ENCODE assay signal across 25 cellular contexts in the genomic region with DNA sequence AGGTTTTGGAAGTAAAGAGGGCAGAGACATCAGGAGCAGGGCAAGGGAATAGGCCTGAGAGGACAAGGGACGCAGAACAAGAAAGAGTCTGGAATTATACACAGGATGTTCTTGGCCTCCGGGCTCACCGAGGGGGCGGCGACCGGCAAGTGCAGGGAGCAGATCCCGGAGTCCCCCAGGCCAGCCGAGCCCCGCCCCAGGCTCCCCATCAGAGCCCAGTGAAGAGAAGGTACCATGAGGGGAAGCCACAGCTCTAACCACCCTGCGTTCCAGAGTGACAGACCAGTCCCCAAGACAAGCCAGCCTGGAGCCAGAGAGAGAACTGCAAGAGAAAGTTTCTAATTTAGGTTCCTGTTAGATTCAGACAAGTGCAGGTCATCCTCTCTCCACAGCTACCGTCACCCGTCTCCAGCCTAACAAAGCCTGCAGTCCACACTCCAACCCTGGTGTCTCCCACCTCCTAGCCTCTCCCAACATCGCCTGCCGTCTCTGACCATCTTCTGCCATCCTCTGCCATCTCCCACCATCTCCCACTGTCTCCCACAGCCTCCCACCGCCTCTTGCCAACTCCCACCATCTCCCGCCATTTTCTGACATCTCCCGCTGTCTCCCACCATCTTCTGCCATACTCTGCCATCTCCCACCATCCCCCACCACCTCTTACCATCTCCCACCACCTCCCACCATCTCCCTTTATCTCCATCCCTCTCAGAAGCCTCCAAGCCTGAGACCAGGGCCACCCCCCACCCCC. TPM values are rescaled to one million over a fixed set of nuclear protein-coding genes. Genes with fewer than 3 reads are reported as not detected.
DNase-seq lines count a peak whose midpoint lies in the region; ATAC-seq and TF ChIP-seq lines count a peak whose summit lies in the region.
"Had no signal": no experiment of that assay in that cellular context is flagged by ENCODE, and none has a peak within 500 bp of the region (broad histone marks: within the 10 kb centered on the region; RNA-seq: fewer than 3 reads in every experiment).

No MANE protein-coding gene starts in this region.

- H3K9me3 Mint-ChIP-seq in activated T-cell treated with anti-CD3 and anti-CD28 coated beads, Interleukin-2, amount 50 U/mL, for 72 hours: no peaks in the 10 kb centered on the region
- no peaks in the 10 kb centered on the region for H3K9me3 Mint-ChIP-seq in activated T-cell treated with anti-CD3 and anti-CD28 coated beads, Interleukin-2, amount 50 U/mL, for 4 hours
- no peaks in the 10 kb centered on the region for H3K9me3 Mint-ChIP-seq in immature natural killer cell

- H3K27ac ChIP-seq in angular gyrus (ENCODE audit: low read depth, low read length) (peak overlapping the region; percentile 86), layer of hippocampus (ENCODE audit: low read depth, low read length) (peak overlapping the region; percentile 79), spleen (no peak overlapping the region)
- H3K27ac ChIP-seq: 22Rv1; BLaER1 treated with 17β-estradiol and CSF1 and Interleukin-3, amounts not matched to agents 10 nM and 100 nM; KMS-11; Peyer's patch; SJSA1 had no signal

- ATAC-seq in activated T-cell treated with anti-CD3 and anti-CD28 coated beads, Interleukin-2, amount 50 U/mL, for 72 hours (replicated peaks in 1 of 2): no peak
- ATAC-seq in activated T-cell treated with anti-CD3 and anti-CD28 coated beads, Interleukin-2, amount 50 U/mL, for 4 hours: no peak
- no peak for ATAC-seq in HG02884 (IDR thresholded peaks at IDR 0.05; ENCODE audit: unreplicated experiment)
- ATAC-seq: HCT116 had no signal

- no peak overlapping the region for H3K4me3 Mint-ChIP-seq in activated T-cell treated with anti-CD3 and anti-CD28 coated beads, Interleukin-2, amount 50 U/mL, for 72 hours
- no peak overlapping the region for H3K4me3 Mint-ChIP-seq in activated T-cell treated with anti-CD3 and anti-CD28 coated beads, Interleukin-2, amount 50 U/mL, for 4 hours
- no peak overlapping the region for H3K4me3 Mint-ChIP-seq in immature natural killer cell
- H3K4me3 Mint-ChIP-seq: CD4-positive, alpha-beta memory T cell had no signal

- H3K27me3 Mint-ChIP-seq in activated T-cell treated with anti-CD3 and anti-CD28 coated beads, Interleukin-2, amount 50 U/mL, for 72 hours (ENCODE audit: low read depth): no peaks in the 10 kb centered on the region
- no peaks in the 10 kb centered on the region for H3K27me3 Mint-ChIP-seq in activated T-cell treated with anti-CD3 and anti-CD28 coated beads, Interleukin-2, amount 50 U/mL, for 4 hours (ENCODE audit: low read depth)
- no peaks in the 10 kb centered on the region for H3K27me3 Mint-ChIP-seq in immature natural killer cell (ENCODE audit: low read depth in 3 of 3)
- H3K27me3 Mint-ChIP-seq: CD4-positive, alpha-beta memory T cell had no signal

- H3K36me3 Mint-ChIP-seq in activated T-cell treated with anti-CD3 and anti-CD28 coated beads, Interleukin-2, amount 50 U/mL, for 72 hours (ENCODE audit: insufficient read depth in 2 of 2): peaks cover 0 to 3% of the 10 kb centered on the region in 2 donors
- H3K36me3 Mint-ChIP-seq in activated T-cell treated with anti-CD3 and anti-CD28 coated beads, Interleukin-2, amount 50 U/mL, for 4 hours (ENCODE audit: insufficient read depth): peaks cover 29% of the 10 kb centered on the region
- H3K36me3 Mint-ChIP-seq in immature natural killer cell: peaks cover 20 to 53% (median 20%) of the 10 kb centered on the region in 3 donors

- H3K27me3 ChIP-seq in layer of hippocampus (ENCODE audit: control insufficient read depth, insufficient read depth, low read length): no peaks in the 10 kb centered on the region
- no peaks in the 10 kb centered on the region for H3K27me3 ChIP-seq in spleen (replicated peaks in 1 of 7)
- H3K27me3 ChIP-seq: BLaER1 treated with 17β-estradiol and CSF1 and Interleukin-3, amounts not matched to agents 10 nM and 100 nM; Peyer's patch; SJSA1 had no signal

- no peak for TF ChIP-seq CTCF in spleen (IDR thresholded peaks at IDR 0.05 in 8 of 11, conservative IDR thresholded peaks at IDR 0.05 in 3 of 11)

- no peak for DNase-seq in activated T-cell treated with anti-CD3 and anti-CD28 coated beads, Interleukin-2, amount 50 U/mL, for 72 hours
- DNase-seq in activated T-cell treated with anti-CD3 and anti-CD28 coated beads, Interleukin-2, amount 50 U/mL, for 4 hours: no peak
- DNase-seq in spleen: peak; percentile 62
- DNase-seq in SK-N-DZ (ENCODE audit: low spot score): no peak
- DNase-seq in immature natural killer cell: no peak
- DNase-seq: ACHN; CD4-positive, alpha-beta memory T cell; DMS53; GDM1; NCI-H1105; NCI-H146; NCI-H2029; NCI-H226; NCI-H510A treated with DMSO at 0.1 percent for 48 hours; NCI-H748 treated with DMSO at 0.1 percent for 48 hours had no signal

- no peaks in the 10 kb centered on the region for H3K4me1 Mint-ChIP-seq in activated T-cell treated with anti-CD3 and anti-CD28 coated beads, Interleukin-2, amount 50 U/mL, for 72 hours (ENCODE audit: low read depth)
- H3K4me1 Mint-ChIP-seq in activated T-cell treated with anti-CD3 and anti-CD28 coated beads, Interleukin-2, amount 50 U/mL, for 4 hours (ENCODE audit: low read depth): peaks cover 2% of the 10 kb centered on the region
- H3K4me1 Mint-ChIP-seq in immature natural killer cell: no peaks in the 10 kb centered on the region

- H3K9me3 ChIP-seq in spleen: no peaks in the 10 kb centered on the region
- H3K9me3 ChIP-seq: BLaER1 treated with 17β-estradiol and CSF1 and Interleukin-3, amounts not matched to agents 10 nM and 100 nM; Peyer's patch; SJSA1 had no signal

- 93 to 96% (median 94%) methylated on average over 17 of the region's 17 CpGs for WGBS in spleen, 5 donors

- no peak for TF ChIP-seq POLR2A in spleen (IDR thresholded peaks at IDR 0.05)

- intact Hi-C loops in spleen (cut with DNase I; ENCODE audit: low total_unique reads): no loop called here

- H3K36me3 ChIP-seq in spleen: peaks cover 0 to 100% (median 93%) of the 10 kb centered on the region in 6 donors

- peak overlapping the region; percentile 16 for H3K27ac Mint-ChIP-seq in activated T-cell treated with anti-CD3 and anti-CD28 coated beads, Interleukin-2, amount 50 U/mL, for 72 hours
- no peak overlapping the region for H3K27ac Mint-ChIP-seq in immature natural killer cell

- peaks cover 0 to 1% (median 0%) of the 10 kb centered on the region in 6 donors for H3K4me1 ChIP-seq in spleen
- H3K4me1 ChIP-seq: BLaER1 treated with 17β-estradiol and CSF1 and Interleukin-3, amounts not matched to agents 10 nM and 100 nM; Peyer's patch; SJSA1 had no signal

- no peak overlapping the region for H3K4me3 ChIP-seq in spleen
- H3K4me3 ChIP-seq: BLaER1 treated with 17β-estradiol and CSF1 and Interleukin-3, amounts not matched to agents 10 nM and 100 nM; Peyer's patch; SJSA1 had no signal

RNA-seq across cellular contexts. Expression of a gene that starts 42.5 kb away (rescaled TPM):
- total RNA-seq in activated T-cell treated with anti-CD3 and anti-CD28 coated beads, Interleukin-2, amount 50 U/mL, for 72 hours: 10 to 100 TPM; 37.8 to 58.8 TPM
- 10 to 100 TPM; 19.0 to 25.1 (median 19.2) TPM for total RNA-seq in activated T-cell treated with anti-CD3 and anti-CD28 coated beads, Interleukin-2, amount 50 U/mL, for 4 hours
- 100 to 1,000 TPM in 1 of 7 donors, 10 to 100 TPM in 6; 48.8 to 106 (median 88.8) TPM for total RNA-seq in spleen
- polyA plus RNA-seq in spleen (10 to 100 TPM; 20.5 to 50.7 (median 35.7) TPM), immature natural killer cell (100 to 1,000 TPM; 126 to 232 (median 141) TPM)
- 38.3 and 39.7 TPM in 2 replicates for polyA plus RNA-seq in SK-N-DZ (2014; cell fraction: cytosol; rRNA removed)
- polyA plus RNA-seq in SK-N-DZ (2014; cell fraction: nucleus; rRNA removed): 44.2 and 50.2 TPM in 2 replicates
- total RNA-seq: OCI-LY7 had no signal

Comparison
In these comparisons a context has a peak if more than half of its experiments do, and no peak if none do; other contexts are left out.
1. H3K27ac ChIP-seq: peak in angular gyrus (single experiment) and layer of hippocampus (single experiment); none in spleen (0 of 8).